In the genomic region with DNA sequence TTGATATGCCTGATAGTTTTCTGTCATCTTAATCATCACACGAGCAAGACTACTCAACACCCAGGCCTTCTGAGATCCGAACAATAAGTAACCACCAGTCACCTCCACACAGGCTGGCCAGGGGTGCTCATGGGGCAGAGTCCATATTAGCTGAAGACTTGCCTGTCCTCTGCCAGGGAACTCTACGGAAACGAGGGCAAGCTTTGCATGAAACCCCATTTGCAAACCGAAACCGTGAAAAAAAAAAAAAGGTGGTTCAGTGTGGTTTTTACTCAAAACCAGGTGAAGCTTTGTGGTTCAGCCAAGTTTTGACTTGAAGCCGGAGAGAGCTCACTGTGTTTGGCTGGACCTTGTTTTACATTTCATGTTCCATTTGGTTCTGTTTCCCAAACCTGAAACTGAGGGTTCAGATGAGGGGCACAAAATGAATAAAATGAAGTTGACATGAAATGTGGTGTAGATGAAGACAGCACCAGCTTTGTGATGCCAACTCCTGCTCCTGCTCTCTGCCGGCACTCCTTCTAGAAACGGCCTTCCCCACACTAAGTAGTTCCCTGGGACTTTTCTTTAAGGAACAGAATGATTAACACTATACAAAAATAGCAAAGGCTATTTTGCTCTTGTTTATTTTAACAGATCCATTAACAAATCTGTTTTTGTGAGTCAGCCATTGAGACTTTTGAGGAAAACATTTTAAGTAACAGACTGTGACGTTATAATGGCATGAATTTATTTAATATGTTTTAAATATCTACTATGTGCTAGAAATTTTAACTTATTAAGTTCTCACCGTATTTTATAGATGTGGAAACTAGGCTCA, we compare ENCODE assay signal across 8 cellular contexts.
DNase-seq lines count a peak whose midpoint lies in the region; ATAC-seq and TF ChIP-seq lines count a peak whose summit lies in the region.

No MANE protein-coding gene starts in this region.

- H3K9me3 ChIP-seq in upper lobe of left lung, result no peaks in the 10 kb centered on the region

- H3K27me3 Mint-ChIP-seq in CD14-positive monocyte (ENCODE audit: low read depth in 3 of 3), result peaks cover 0 to 2% (median 0%) of the 10 kb centered on the region in 3 donors

- peaks cover 43% of the 10 kb centered on the region for H3K4me1 Mint-ChIP-seq in CD14-positive monocyte

- peak overlapping the region in 1 of 7 donors; percentile 33 for H3K27ac Mint-ChIP-seq in CD14-positive monocyte

- intact Hi-C loops in CD14-positive monocyte (cut with micrococcal nuclease), result no loop called here

- H3K4me1 ChIP-seq in upper lobe of left lung, result peaks cover 0 to 2% (median under 1%) of the 10 kb centered on the region in 4 donors

- peak; percentile 30 for DNase-seq in activated CD8-positive, alpha-beta memory T cell treated with anti-CD3 and anti-CD28 coated beads, Interleukin-2, amount 50 U/mL, for 4 hours
- DNase-seq in stimulated activated CD8-positive, alpha-beta memory T cell treated with anti-CD3 and anti-CD28 coated beads, Interleukin-4, amount 100 ng/mL, for 48 hours, result peak; percentile 60
- DNase-seq in CD14-positive monocyte (ENCODE audit: low spot score), result no peak
- no peak for DNase-seq in upper lobe of left lung
- DNase-seq in NCI-H187 treated with DMSO at 0.1 percent for 48 hours (lab: John Stamatoyannopoulos, UW), result no peak
- DNase-seq in NCI-H1930 (lab: John Stamatoyannopoulos, UW), result no peak

- no peaks in the 10 kb centered on the region for H3K9me3 Mint-ChIP-seq in CD14-positive monocyte

- WGBS in upper lobe of left lung, 2 donors, result 83 to 85% methylated on average over 11 of the region's 11 CpGs

- no peaks in the 10 kb centered on the region for H3K27me3 ChIP-seq in upper lobe of left lung

- no peak overlapping the region for H3K4me3 ChIP-seq in upper lobe of left lung

- no peak overlapping the region for H3K4me3 Mint-ChIP-seq in CD14-positive monocyte

- no peak for TF ChIP-seq POLR2A in upper lobe of left lung (IDR thresholded peaks at IDR 0.05)

- TF ChIP-seq CTCF in CD14-positive monocyte (IDR thresholded peaks at IDR 0.05) (no peak), upper lobe of left lung (IDR thresholded peaks at IDR 0.05) (no peak)

- ATAC-seq in GM19452 (IDR thresholded peaks at IDR 0.05; ENCODE audit: unreplicated experiment) (peak; percentile 92), HG03139 (IDR thresholded peaks at IDR 0.05; ENCODE audit: unreplicated experiment) (peak; percentile 88), upper lobe of left lung (ENCODE audit: low FRiP score in 2 of 2) (no peak)

- TF ChIP-seq EP300 in upper lobe of left lung (IDR thresholded peaks at IDR 0.05), result no peak

- H3K36me3 ChIP-seq in upper lobe of left lung, result no peaks in the 10 kb centered on the region

- peaks cover 16 to 29% of the 10 kb centered on the region in 2 donors for H3K36me3 Mint-ChIP-seq in CD14-positive monocyte

- no peak overlapping the region for H3K27ac ChIP-seq in upper lobe of left lung

Comparison
In these comparisons a context has a peak if more than half of its experiments do, and no peak if none do; other contexts are left out.
1. ATAC-seq: peak in GM19452 (single experiment) and HG03139 (single experiment); none in upper lobe of left lung (0 of 2).
2. DNase-seq: peak in activated CD8-positive, alpha-beta memory T cell treated with anti-CD3 and anti-CD28 coated beads, Interleukin-2, amount 50 U/mL, for 4 hours (single experiment) and stimulated activated CD8-positive, alpha-beta memory T cell treated with anti-CD3 and anti-CD28 coated beads, Interleukin-4, amount 100 ng/mL, for 48 hours (single experiment); none in CD14-positive monocyte (single experiment), upper lobe of left lung (0 of 2), NCI-H187 treated with DMSO at 0.1 percent for 48 hours (single experiment) and NCI-H1930 (0 of 2).